1 cellular context compared by ENCODE assay signal in genomic region chr7:135714534-135715009, GRCh38.
TF ChIP-seq lines count a peak whose summit lies in the region.

No MANE protein-coding gene starts in this region.

TF ChIP-seq in HCT116, 20 proteins besides CTCF, POLR2A, EP300 and RAD21 (continued from another document):
- TF ChIP-seq SIN3A (IDR thresholded peaks at IDR 0.05; ENCODE audit: low read depth) (no peak), SRF (IDR thresholded peaks at IDR 0.05; ENCODE audit: low read depth) (no peak; the same call in 1 of the 2 replicates), TCF7L2 (IDR thresholded peaks at IDR 0.05; ENCODE audit: borderline replicate concordance, extremely low read depth, insufficient read depth, insufficient read length) (peak; percentile 16), SP1 (IDR thresholded peaks at IDR 0.05; ENCODE audit: low read depth) (peak; percentile 41; the same call in 1 of the 2 replicates), EZH2phosphoT487 (IDR thresholded peaks at IDR 0.05; ENCODE audit: borderline replicate concordance) (no peak), JUND (IDR thresholded peaks at IDR 0.05) (peak; percentile 62), CBX3 (IDR thresholded peaks at IDR 0.05; ENCODE audit: low read depth) (peak; percentile 37; the same call in 1 of the 2 replicates)
